In the genomic region with DNA sequence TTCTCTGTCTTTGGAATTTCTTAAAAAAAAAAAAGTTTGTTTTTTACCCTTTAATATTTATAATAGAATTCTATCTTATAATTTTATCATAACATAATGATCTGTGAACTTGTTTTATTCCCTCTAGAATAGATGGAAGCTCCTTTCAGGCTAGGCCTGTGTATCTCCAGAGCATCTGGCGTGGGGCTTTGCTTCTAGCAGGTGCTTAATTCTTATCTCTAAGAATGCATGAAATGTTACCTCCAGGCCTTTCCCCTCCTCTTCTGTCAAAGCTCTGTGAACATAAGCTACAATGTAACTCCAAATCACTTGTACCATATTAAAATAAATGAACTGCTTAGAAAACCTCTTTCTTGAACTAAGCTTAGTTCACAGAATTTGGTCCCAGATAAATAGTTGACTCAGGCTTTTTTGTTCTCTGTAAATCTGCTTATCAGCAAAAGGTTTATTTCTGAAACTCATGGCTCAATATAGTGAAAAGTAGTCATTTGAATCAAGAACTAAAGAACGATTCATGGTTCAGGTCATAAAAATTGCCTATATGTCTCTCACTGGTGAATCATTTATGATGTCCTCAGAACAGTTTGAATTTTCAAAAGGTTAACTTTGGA, we compare ENCODE assay signal across 26 cellular contexts.
"Had no signal": no experiment of that assay in that cellular context is flagged by ENCODE, and none has a peak within 500 bp of the region (broad histone marks: within the 10 kb centered on the region; RNA-seq: fewer than 3 reads in every experiment).

No MANE protein-coding gene starts in this region.

- ATAC-seq: effector memory CD8-positive, alpha-beta T cell; esophagus mucosa; gastrocnemius medialis; left ventricle myocardium superior; lower lobe of right lung; naive thymus-derived CD4-positive, alpha-beta T cell; right cardiac atrium; stimulated activated memory B cell treated with anti-CD40 and anti-IgM and Interleukin-4, amounts not matched to agents 10 μg/mL and 1 μg/mL and 100 μg/mL, for 72 hours; stimulated activated naive CD8-positive, alpha-beta T cell treated with anti-CD3 and anti-CD28 coated beads, Interleukin-15, Interleukin-2, amounts not matched to agents 100 U/mL and 50 U/mL, for 24 hours had no signal

- H3K4me3 Mint-ChIP-seq: effector memory CD8-positive, alpha-beta T cell; memory B cell; naive thymus-derived CD4-positive, alpha-beta T cell; nephron; neural progenitor cell; stimulated activated memory B cell treated with anti-CD40 and anti-IgM and Interleukin-4, amounts not matched to agents 10 μg/mL and 1 μg/mL and 100 μg/mL, for 72 hours; type B pancreatic cell had no signal

- H2AFZ ChIP-seq: neural progenitor cell, parathyroid adenoma had no signal

- DNase-seq: cortex of kidney; effector memory CD8-positive, alpha-beta T cell; foreskin fibroblast; gastrocnemius medialis; head of caudate nucleus; left ventricle myocardium superior; lower lobe of right lung; midbrain; naive thymus-derived CD4-positive, alpha-beta T cell; spleen; stimulated activated CD4-positive, alpha-beta T cell treated with anti-CD3 and anti-CD28 coated beads, Interleukin-4, amount 100 ng/mL, for 4 hours; stimulated activated naive CD8-positive, alpha-beta T cell treated with anti-CD3 and anti-CD28 coated beads, Interleukin-15, Interleukin-2, amounts not matched to agents 100 U/mL and 50 U/mL, for 24 hours; substantia nigra; testis; tibial artery had no signal

- H3K4me1 ChIP-seq: gastrocnemius medialis, lower lobe of right lung, parathyroid adenoma, prostate gland, spleen, testis, tibial artery had no signal

- H3K36me3 Mint-ChIP-seq: memory B cell; naive thymus-derived CD4-positive, alpha-beta T cell; neural progenitor cell; stimulated activated memory B cell treated with anti-CD40 and anti-IgM and Interleukin-4, amounts not matched to agents 10 μg/mL and 1 μg/mL and 100 μg/mL, for 72 hours; type B pancreatic cell had no signal

- FAIRE-seq: keratinocyte had no signal

- H3K4me3 ChIP-seq: gastrocnemius medialis, lower lobe of right lung, neural progenitor cell, prostate gland, skin epidermis, spleen, testis, tibial artery had no signal

- H3K9me3 Mint-ChIP-seq: nephron; neural progenitor cell; stimulated activated memory B cell treated with anti-CD40 and anti-IgM and Interleukin-4, amounts not matched to agents 10 μg/mL and 1 μg/mL and 100 μg/mL, for 72 hours; type B pancreatic cell had no signal

- H3K9ac ChIP-seq: neural progenitor cell, parathyroid adenoma had no signal

- H3K36me3 ChIP-seq: gastrocnemius medialis, lower lobe of right lung, neural progenitor cell, prostate gland, spleen, tibial artery had no signal

- H3K27me3 Mint-ChIP-seq: effector memory CD8-positive, alpha-beta T cell; memory B cell; naive thymus-derived CD4-positive, alpha-beta T cell; stimulated activated memory B cell treated with anti-CD40 and anti-IgM and Interleukin-4, amounts not matched to agents 10 μg/mL and 1 μg/mL and 100 μg/mL, for 72 hours; type B pancreatic cell had no signal

- H3K79me2 ChIP-seq: parathyroid adenoma had no signal

- H3K27ac Mint-ChIP-seq: effector memory CD8-positive, alpha-beta T cell; memory B cell; naive thymus-derived CD4-positive, alpha-beta T cell; neural progenitor cell; stimulated activated memory B cell treated with anti-CD40 and anti-IgM and Interleukin-4, amounts not matched to agents 10 μg/mL and 1 μg/mL and 100 μg/mL, for 72 hours; type B pancreatic cell had no signal

- H3K27me3 ChIP-seq: gastrocnemius medialis, neural progenitor cell, spleen, testis, tibial artery had no signal

- H3K27ac ChIP-seq: gastrocnemius medialis, lower lobe of right lung, neural progenitor cell, parathyroid adenoma, prostate gland, skin epidermis, spleen, testis, tibial artery had no signal

- H3K9me3 ChIP-seq: gastrocnemius medialis, lower lobe of right lung, prostate gland, spleen, testis, tibial artery had no signal

- H3K4me2 ChIP-seq: neural progenitor cell had no signal

- H3K4me1 Mint-ChIP-seq: naive thymus-derived CD4-positive, alpha-beta T cell; nephron; stimulated activated memory B cell treated with anti-CD40 and anti-IgM and Interleukin-4, amounts not matched to agents 10 μg/mL and 1 μg/mL and 100 μg/mL, for 72 hours had no signal
